In genomic region chr1:66262233-66262632, GRCh38 we compare ENCODE assay signal across 11 cellular contexts.
DNase-seq lines count a peak whose midpoint lies in the region; ATAC-seq lines count a peak whose summit lies in the region.
"Had no signal": no experiment of that assay in that cellular context is flagged by ENCODE, and none has a peak within 500 bp of the region (broad histone marks: within the 10 kb centered on the region; RNA-seq: fewer than 3 reads in every experiment).

No MANE protein-coding gene starts in this region.

- DNase-seq in GM03348 (ENCODE audit: low spot score) = peak; percentile 77
- DNase-seq in SK-MEL-5 (ENCODE audit: low read depth, low spot score) = peak; percentile 76
- peak; percentile 79 for DNase-seq in fibroblast of peridontal ligament (ENCODE audit: extremely low read depth)
- DNase-seq in renal cortical epithelial cell (ENCODE audit: low read depth) = peak; percentile 77
- no peak for DNase-seq in NCI-H1436 treated with DMSO at 0.1 percent for 48 hours (lab: John Stamatoyannopoulos, UW)
- DNase-seq in GDM1 (lab: John Stamatoyannopoulos, UW) = no peak
- DNase-seq: Kasumi-1, lower lobe of right lung, NCI-H526 had no signal

- in situ Hi-C loops in SK-MEL-5 (cut with HindIII; ENCODE audit: low pct_unique_long_range_greater_than_20kb, low sequenced_read_pairs) = no loop called here

- ATAC-seq in GM18870 (IDR thresholded peaks at IDR 0.05; ENCODE audit: unreplicated experiment) (no peak), GM19463 (IDR thresholded peaks at IDR 0.05; ENCODE audit: unreplicated experiment) (no peak)

Comparison
In these comparisons a context has a peak if more than half of its experiments do, and no peak if none do; other contexts are left out.
1. DNase-seq: peak in GM03348 (single experiment), SK-MEL-5 (single experiment), fibroblast of peridontal ligament (single experiment) and renal cortical epithelial cell (single experiment); none in NCI-H1436 treated with DMSO at 0.1 percent for 48 hours (single experiment) and GDM1 (single experiment).